ENCODE assay signal across 13 cellular contexts in genomic region chr12:45879363-45879895, GRCh38.
DNase-seq lines count a peak whose midpoint lies in the region; ATAC-seq and TF ChIP-seq lines count a peak whose summit lies in the region.
"Had no signal": no experiment of that assay in that cellular context is flagged by ENCODE, and none has a peak within 500 bp of the region (broad histone marks: within the 10 kb centered on the region; RNA-seq: fewer than 3 reads in every experiment).

No MANE protein-coding gene starts in this region.

- POLR2A ChIA-PET in WTC11 (lab: Charles Lee), result no interaction called here

- H3K27me3 Mint-ChIP-seq in activated naive CD4-positive, alpha-beta T cell treated with anti-CD3 and anti-CD28 coated beads, Interleukin-2, amount 10 ng/mL, durations not matched to agents 7 days and 5 days, result no peaks in the 10 kb centered on the region
- H3K27me3 Mint-ChIP-seq in WTC11 (ENCODE audit: low read depth), result no peaks in the 10 kb centered on the region

- H3K4me3 ChIP-seq in hepatocyte, result no peak overlapping the region

- no peaks in the 10 kb centered on the region for H3K9me3 ChIP-seq in hepatocyte (ENCODE audit: low read depth)

- no peaks in the 10 kb centered on the region for H3K27me3 ChIP-seq in hepatocyte

- DNase-seq in activated naive CD4-positive, alpha-beta T cell treated with anti-CD3 and anti-CD28 coated beads, Interleukin-2, amount 10 ng/mL, durations not matched to agents 7 days and 5 days, result no peak
- DNase-seq in activated naive CD4-positive, alpha-beta T cell treated with anti-CD3 and anti-CD28 coated beads, Interleukin-2, amount 50 U/mL, for 16 hours, result no peak
- DNase-seq in WTC11 (ENCODE audit: low spot score) (no peak), hepatocyte (ENCODE audit: low spot score) (no peak), AG08395 (ENCODE audit: low spot score) (no peak), caudate nucleus (lab: John Stamatoyannopoulos, UW) (no peak), GM13977 (ENCODE audit: low spot score) (no peak)
- no peak for DNase-seq in stimulated activated effector memory CD8-positive, alpha-beta T cell treated with anti-CD3 and anti-CD28 coated beads, Interleukin-12 subunit alpha, Interleukin-12 subunit beta, amount 100 ng/mL, for 72 hours (ENCODE audit: low spot score in 2 of 2)
- DNase-seq: effector memory CD4-positive, alpha-beta T cell; head of caudate nucleus; NCI-H1417 treated with DMSO at 0.1 percent for 48 hours; NCI-H510A had no signal

- H3K4me3 Mint-ChIP-seq in activated naive CD4-positive, alpha-beta T cell treated with anti-CD3 and anti-CD28 coated beads, Interleukin-2, amount 10 ng/mL, durations not matched to agents 7 days and 5 days, result no peak overlapping the region
- H3K4me3 Mint-ChIP-seq in WTC11, result no peak overlapping the region
- H3K4me3 Mint-ChIP-seq in stimulated activated effector memory CD8-positive, alpha-beta T cell treated with anti-CD3 and anti-CD28 coated beads, Interleukin-12 subunit alpha, Interleukin-12 subunit beta, amount 100 ng/mL, for 72 hours, result peak overlapping the region; percentile 43

- TF ChIP-seq CTCF in WTC11 (IDR thresholded peaks at IDR 0.05), result no peak
- no peak for TF ChIP-seq CTCF in hepatocyte (IDR thresholded peaks at IDR 0.05; ENCODE audit: poor library complexity)
- no peak for TF ChIP-seq CTCF in GM13977 (IDR thresholded peaks at IDR 0.05; ENCODE audit: extremely low read depth, insufficient read depth, missing control alignments)

- peak overlapping the region; percentile 77 for H3K27ac Mint-ChIP-seq in activated naive CD4-positive, alpha-beta T cell treated with anti-CD3 and anti-CD28 coated beads, Interleukin-2, amount 10 ng/mL, durations not matched to agents 7 days and 5 days
- H3K27ac Mint-ChIP-seq in WTC11, result peak overlapping the region; percentile 48
- peak overlapping the region; percentile 92 for H3K27ac Mint-ChIP-seq in stimulated activated effector memory CD8-positive, alpha-beta T cell treated with anti-CD3 and anti-CD28 coated beads, Interleukin-12 subunit alpha, Interleukin-12 subunit beta, amount 100 ng/mL, for 72 hours

- H2AFZ ChIP-seq in hepatocyte, result no peak overlapping the region

- H3K9me2 ChIP-seq in hepatocyte (replicated peaks; ENCODE audit: insufficient read depth), result no peaks in the 10 kb centered on the region

- peaks cover 35% of the 10 kb centered on the region for H3K4me1 Mint-ChIP-seq in activated naive CD4-positive, alpha-beta T cell treated with anti-CD3 and anti-CD28 coated beads, Interleukin-2, amount 10 ng/mL, durations not matched to agents 7 days and 5 days
- H3K4me1 Mint-ChIP-seq in WTC11, result peaks cover 18% of the 10 kb centered on the region
- H3K4me1 Mint-ChIP-seq in stimulated activated effector memory CD8-positive, alpha-beta T cell treated with anti-CD3 and anti-CD28 coated beads, Interleukin-12 subunit alpha, Interleukin-12 subunit beta, amount 100 ng/mL, for 72 hours, result peaks cover 38% of the 10 kb centered on the region

- no peaks in the 10 kb centered on the region for H3K79me2 ChIP-seq in hepatocyte

- peaks cover 4% of the 10 kb centered on the region for H3K9me3 Mint-ChIP-seq in activated naive CD4-positive, alpha-beta T cell treated with anti-CD3 and anti-CD28 coated beads, Interleukin-2, amount 10 ng/mL, durations not matched to agents 7 days and 5 days
- H3K9me3 Mint-ChIP-seq in WTC11, result 0 out of 2 replicates have a peak, but pooled peaks cover 3% of the 10 kb centered on the region
- no peaks in the 10 kb centered on the region for H3K9me3 Mint-ChIP-seq in stimulated activated effector memory CD8-positive, alpha-beta T cell treated with anti-CD3 and anti-CD28 coated beads, Interleukin-12 subunit alpha, Interleukin-12 subunit beta, amount 100 ng/mL, for 72 hours

- H3K4me1 ChIP-seq in hepatocyte (ENCODE audit: insufficient read depth), result peaks cover 22% of the 10 kb centered on the region

- in situ Hi-C loops in GM13977 (cut with MboI; ENCODE audit: low pct_unique_long_range_greater_than_20kb, low sequenced_read_pairs, unreplicated experiment), result no loop called here

- H3K4me2 ChIP-seq in hepatocyte, result peak overlapping the region; percentile 23

- WGBS in hepatocyte (ENCODE audit: low lambda C conversion rate, missing lambda C conversion rate), result 82% methylated on average over 2 of the region's 2 CpGs

- ATAC-seq in WTC11, result no peak
- no peak for ATAC-seq in stimulated activated effector memory CD8-positive, alpha-beta T cell treated with anti-CD3 and anti-CD28 coated beads, Interleukin-12 subunit alpha, Interleukin-12 subunit beta, amount 100 ng/mL, for 72 hours
- ATAC-seq: HepG2 had no signal

- H3K36me3 Mint-ChIP-seq in activated naive CD4-positive, alpha-beta T cell treated with anti-CD3 and anti-CD28 coated beads, Interleukin-2, amount 10 ng/mL, durations not matched to agents 7 days and 5 days, result peaks cover 70% of the 10 kb centered on the region
- peaks cover 48% of the 10 kb centered on the region for H3K36me3 Mint-ChIP-seq in WTC11
- peaks cover 90% of the 10 kb centered on the region for H3K36me3 Mint-ChIP-seq in stimulated activated effector memory CD8-positive, alpha-beta T cell treated with anti-CD3 and anti-CD28 coated beads, Interleukin-12 subunit alpha, Interleukin-12 subunit beta, amount 100 ng/mL, for 72 hours

- no peaks in the 10 kb centered on the region for H3K36me3 ChIP-seq in hepatocyte (replicated peaks; ENCODE audit: insufficient read depth, low read depth)

- H3K27ac ChIP-seq in hepatocyte, result peak overlapping the region; percentile 38
- H3K27ac ChIP-seq in caudate nucleus (ENCODE audit: low read depth, low read length), result no peak overlapping the region

- CTCF ChIA-PET in activated naive CD4-positive, alpha-beta T cell treated with anti-CD3 and anti-CD28 coated beads, Interleukin-2, amount 10 ng/mL, durations not matched to agents 7 days and 5 days (lab: Charles Lee), result no interaction called here
- CTCF ChIA-PET in WTC11 (lab: Charles Lee), result no interaction called here

- no peaks in the 10 kb centered on the region for H4K20me1 ChIP-seq in hepatocyte (ENCODE audit: insufficient read depth, poor library complexity, severe bottlenecking)

TF ChIP-seq in WTC11, 78 proteins besides CTCF, POLR2A, EP300 and RAD21:
- TF ChIP-seq RELA (CRISPR knock-in tag; IDR thresholded peaks at IDR 0.05; ENCODE audit: borderline replicate concordance), result no peak
- no peak for TF ChIP-seq ZMAT4 (CRISPR knock-in tag; IDR thresholded peaks at IDR 0.05)
- TF ChIP-seq FOXP1 (CRISPR knock-in tag; IDR thresholded peaks at IDR 0.05; ENCODE audit: borderline replicate concordance), result no peak
- TF ChIP-seq IRF1 (CRISPR knock-in tag; IDR thresholded peaks at IDR 0.05), result no peak
- TF ChIP-seq SMAD3 (CRISPR knock-in tag; IDR thresholded peaks at IDR 0.05; ENCODE audit: borderline replicate concordance), result no peak
- no peak for TF ChIP-seq ATF2 (CRISPR knock-in tag; IDR thresholded peaks at IDR 0.05; ENCODE audit: borderline replicate concordance, low read depth)
